Comparison of ENCODE assay signal across 8 cellular contexts in genomic region chr15:33963831-33964664, GRCh38. TPM values are rescaled to one million over a fixed set of nuclear protein-coding genes. Genes with fewer than 3 reads are reported as not detected.
DNase-seq lines count a peak whose midpoint lies in the region; ATAC-seq and TF ChIP-seq lines count a peak whose summit lies in the region.

No MANE protein-coding gene starts in this region.

- H3K4me3 Mint-ChIP-seq in neural crest cell = no peak overlapping the region

- no peak overlapping the region for H3K27ac Mint-ChIP-seq in neural crest cell (ENCODE audit: unreplicated experiment)

- TF ChIP-seq CTCF in GM12874 (IDR thresholded peaks at IDR 0.05; ENCODE audit: insufficient read depth, low read depth, low read length) (peak; percentile 59; the same call in 1 of the 2 replicates), cardiac fibroblast (IDR thresholded peaks at IDR 0.05; ENCODE audit: low read depth, low read length) (peak; percentile 76), neural crest cell (conservative IDR thresholded peaks at IDR 0.05) (peak; percentile 69)

- peaks cover 18% of the 10 kb centered on the region for H3K4me1 Mint-ChIP-seq in neural crest cell

- ATAC-seq in HG03135 (IDR thresholded peaks at IDR 0.05; ENCODE audit: unreplicated experiment) (no peak), GM18520 (IDR thresholded peaks at IDR 0.05; ENCODE audit: unreplicated experiment) (no peak)

- no peaks in the 10 kb centered on the region for H3K36me3 Mint-ChIP-seq in neural crest cell (ENCODE audit: low read depth)

- peak; percentile 33 for DNase-seq in A172 (ENCODE audit: low spot score)
- DNase-seq in NCI-H446 (lab: John Stamatoyannopoulos, UW) = peak; percentile 0 to 26
- peak; percentile 69 to 70 for DNase-seq in cardiac fibroblast (ENCODE audit: low read depth in 2 of 2)
- no peak for DNase-seq in neural crest cell (ENCODE audit: low read depth, low spot score)
- no peak for DNase-seq in stimulated activated CD4-positive, alpha-beta T cell treated with anti-CD3 and anti-CD28 coated beads, Interleukin-12 subunit alpha, Interleukin-12 subunit beta, amount 100 ng/mL, for 4 hours

- H3K9me3 Mint-ChIP-seq in neural crest cell = no peaks in the 10 kb centered on the region

- H3K27me3 Mint-ChIP-seq in neural crest cell (ENCODE audit: low read depth) = no peaks in the 10 kb centered on the region

- H3K4me3 ChIP-seq in cardiac fibroblast (replicated peaks in 1 of 2; ENCODE audit: low read depth in 2 of 2, low read length in 2 of 2) = no peak overlapping the region

RNA-seq across cellular contexts. Expression of gene CHRM5, which starts 4.2 kb away (rescaled TPM):
- 0.02 TPM in 1 of 2 replicates, not detected in the other for total RNA-seq in A172 (2014; rRNA removed; shearing (Covaris generic))
- not detected in 2 replicates for total RNA-seq in neural crest cell

Comparison
In these comparisons a context has a peak if more than half of its experiments do, and no peak if none do; other contexts are left out.
1. DNase-seq: peak in A172 (single experiment), NCI-H446 (2 of 2) and cardiac fibroblast (2 of 2); none in neural crest cell (single experiment) and stimulated activated CD4-positive, alpha-beta T cell treated with anti-CD3 and anti-CD28 coated beads, Interleukin-12 subunit alpha, Interleukin-12 subunit beta, amount 100 ng/mL, for 4 hours (single experiment).
2. Peak in every context shown above with its lines, with median percentiles within 50 percentile points of each other: CTCF ChIP-seq.